Comparison of ENCODE assay signal across 1 cellular context in genomic region chr16:66899945-66900688, GRCh38.
A peak's percentile ranks its signal among the peaks of the same experiment; 100 is the strongest.
TF ChIP-seq lines count a peak whose summit lies in the region.

No MANE protein-coding gene starts in this region.

TF ChIP-seq in K562, 482 proteins besides CTCF, POLR2A, EP300 and RAD21 (continued from another document):
- no peak for TF ChIP-seq ZBTB43 (CRISPR knock-in tag; IDR thresholded peaks at IDR 0.05)
- peak; percentile 75 for TF ChIP-seq RBBP5 (IDR thresholded peaks at IDR 0.05; ENCODE audit: borderline replicate concordance, insufficient read depth, low read length, poor library complexity, severe bottlenecking)
